ENCODE assay signal across 18 cellular contexts in genomic region chr1:223492044-223492443, GRCh38.
"Had no signal": no experiment of that assay in that cellular context is flagged by ENCODE, and none has a peak within 500 bp of the region (broad histone marks: within the 10 kb centered on the region; RNA-seq: fewer than 3 reads in every experiment).

No MANE protein-coding gene starts in this region.

- DNase-seq: activated B cell treated with CpG ODN at 0.5 μM for 24 hours; activated CD4-positive, alpha-beta T cell treated with anti-CD3 and anti-CD28 coated beads, Interleukin-2, amount 50 U/mL, for 1 hour; activated CD8-positive, alpha-beta memory T cell treated with anti-CD3 and anti-CD28 coated beads for 24 hours; activated naive CD8-positive, alpha-beta T cell treated with anti-CD3 and anti-CD28 coated beads, Interleukin-2, amount 10 ng/mL, durations not matched to agents 7 days and 5 days; effector memory CD4-positive, alpha-beta T cell; head of caudate nucleus; immature natural killer cell; natural killer cell; posterior cingulate gyrus; right cardiac atrium; stimulated activated CD4-positive, alpha-beta T cell treated with anti-CD3 and anti-CD28 coated beads, Interleukin-15, amount 100 ng/mL, for 24 hours; stimulated activated CD4-positive, alpha-beta T cell treated with anti-CD3 and anti-CD28 coated beads, Interleukin-4, amount 100 ng/mL, for 1 hour; stimulated activated naive B cell treated with anti-CD40 and anti-IgM and Interleukin-4, amounts not matched to agents 10 μg/mL and 1 μg/mL and 100 μg/mL, for 72 hours; SW 1271; tibial artery had no signal

- H3K4me3 Mint-ChIP-seq: activated B cell treated with CpG ODN at 0.5 μM for 24 hours; activated naive CD8-positive, alpha-beta T cell treated with anti-CD3 and anti-CD28 coated beads, Interleukin-2, amount 10 ng/mL, durations not matched to agents 7 days and 5 days; brain; dendritic cell treated with granulocyte-macrophage colony-stimulating factor and Interleukin-4, amounts not matched to agents 40 ng/mL and 50 ng/mL, for 4 days; immature natural killer cell; memory B cell; natural killer cell; stimulated activated naive B cell treated with anti-CD40 and anti-IgM and Interleukin-4, amounts not matched to agents 10 μg/mL and 1 μg/mL and 100 μg/mL, for 72 hours had no signal

- H3K4me1 Mint-ChIP-seq: activated naive CD8-positive, alpha-beta T cell treated with anti-CD3 and anti-CD28 coated beads, Interleukin-2, amount 10 ng/mL, durations not matched to agents 7 days and 5 days; immature natural killer cell; natural killer cell had no signal

- H3K36me3 Mint-ChIP-seq: activated naive CD8-positive, alpha-beta T cell treated with anti-CD3 and anti-CD28 coated beads, Interleukin-2, amount 10 ng/mL, durations not matched to agents 7 days and 5 days; brain; immature natural killer cell; memory B cell; natural killer cell; stimulated activated naive B cell treated with anti-CD40 and anti-IgM and Interleukin-4, amounts not matched to agents 10 μg/mL and 1 μg/mL and 100 μg/mL, for 72 hours had no signal

- H3K27me3 Mint-ChIP-seq: activated B cell treated with CpG ODN at 0.5 μM for 24 hours; activated naive CD8-positive, alpha-beta T cell treated with anti-CD3 and anti-CD28 coated beads, Interleukin-2, amount 10 ng/mL, durations not matched to agents 7 days and 5 days had no signal

- H3K9me3 Mint-ChIP-seq: activated B cell treated with CpG ODN at 0.5 μM for 24 hours; activated naive CD8-positive, alpha-beta T cell treated with anti-CD3 and anti-CD28 coated beads, Interleukin-2, amount 10 ng/mL, durations not matched to agents 7 days and 5 days; dendritic cell treated with granulocyte-macrophage colony-stimulating factor and Interleukin-4, amounts not matched to agents 40 ng/mL and 50 ng/mL, for 4 days; immature natural killer cell; natural killer cell; stimulated activated naive B cell treated with anti-CD40 and anti-IgM and Interleukin-4, amounts not matched to agents 10 μg/mL and 1 μg/mL and 100 μg/mL, for 72 hours had no signal

- ATAC-seq: natural killer cell; right cardiac atrium; stimulated activated naive B cell treated with anti-CD40 and anti-IgM and Interleukin-4, amounts not matched to agents 10 μg/mL and 1 μg/mL and 100 μg/mL, for 72 hours had no signal

- H3K27ac Mint-ChIP-seq: activated B cell treated with CpG ODN at 0.5 μM for 24 hours; activated naive CD8-positive, alpha-beta T cell treated with anti-CD3 and anti-CD28 coated beads, Interleukin-2, amount 10 ng/mL, durations not matched to agents 7 days and 5 days; brain; dendritic cell treated with granulocyte-macrophage colony-stimulating factor and Interleukin-4, amounts not matched to agents 40 ng/mL and 50 ng/mL, for 4 days; immature natural killer cell; memory B cell; natural killer cell; stimulated activated naive B cell treated with anti-CD40 and anti-IgM and Interleukin-4, amounts not matched to agents 10 μg/mL and 1 μg/mL and 100 μg/mL, for 72 hours had no signal
